ENCODE assay signal across 2 cellular contexts in the genomic region with DNA sequence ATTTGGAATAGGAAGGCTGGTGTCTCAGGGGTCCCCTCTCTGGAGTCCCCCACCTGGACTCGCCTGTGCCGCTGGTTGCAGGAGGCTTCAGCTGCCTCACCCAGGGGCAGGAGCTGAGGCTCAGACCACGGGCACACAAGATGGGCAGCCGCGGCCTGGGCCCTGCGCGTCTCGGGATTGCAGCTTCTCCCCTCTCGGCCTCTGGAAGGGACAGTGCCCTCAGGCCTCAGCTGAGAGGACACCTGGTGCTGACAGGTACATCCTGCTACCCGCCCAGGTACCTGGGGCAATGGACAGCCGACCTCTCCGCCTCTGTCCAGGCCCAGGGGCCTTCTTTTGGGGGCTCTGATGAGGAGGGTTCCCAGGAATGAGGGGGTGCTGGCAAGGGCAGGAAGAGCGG.
TF ChIP-seq lines count a peak whose summit lies in the region.

No MANE protein-coding gene starts in this region.

TF ChIP-seq in HEK293, 187 proteins besides CTCF, POLR2A, EP300 and RAD21:
- TF ChIP-seq ZNF341 (tag by site-specific recombination; IDR thresholded peaks at IDR 0.05; ENCODE audit: low read depth) (0 out of 2 replicates have a peak, but pooled peaks have one; percentile 49), ZNF404 (tag by site-specific recombination; IDR thresholded peaks at IDR 0.05) (no peak)

TF ChIP-seq in H1, 55 proteins besides CTCF, POLR2A, EP300 and RAD21:
- TF ChIP-seq CBX8 (IDR thresholded peaks at IDR 0.05; ENCODE audit: borderline replicate concordance, low read depth, low read length) (no peak), E2F6 (IDR thresholded peaks at IDR 0.05) (0 out of 2 replicates have a peak, but pooled peaks have one; percentile 22)
